In genomic region chr3:9255976-9256375, GRCh38 we compare ENCODE assay signal across 28 cellular contexts.
"Had no signal": no experiment of that assay in that cellular context is flagged by ENCODE, and none has a peak within 500 bp of the region (broad histone marks: within the 10 kb centered on the region; RNA-seq: fewer than 3 reads in every experiment).

No MANE protein-coding gene starts in this region.

- H3K27me3 Mint-ChIP-seq: stimulated activated naive CD8-positive, alpha-beta T cell treated with anti-CD3 and anti-CD28 coated beads, Interleukin-15, amount 100 ng/mL, for 72 hours; type B pancreatic cell had no signal

- H3K27ac Mint-ChIP-seq: memory B cell; nephron; stimulated activated memory B cell treated with anti-CD40 and anti-IgM and Interleukin-4, amounts not matched to agents 10 μg/mL and 1 μg/mL and 100 μg/mL, for 72 hours; stimulated activated naive CD8-positive, alpha-beta T cell treated with anti-CD3 and anti-CD28 coated beads, Interleukin-15, amount 100 ng/mL, for 72 hours; type B pancreatic cell had no signal

- H3K4me3 ChIP-seq: heart right ventricle, hepatocyte, left ventricle myocardium inferior, lung, mucosa of descending colon, right atrium auricular region, right lobe of liver, skin epidermis, tibial nerve, vagina had no signal

- H3K9me3 ChIP-seq: neutrophil, right lobe of liver, vagina had no signal

- H3K36me3 ChIP-seq: heart right ventricle, left ventricle myocardium inferior, neutrophil, right atrium auricular region, right lobe of liver, vagina had no signal

- ATAC-seq: mucosa of descending colon; naive thymus-derived CD8-positive, alpha-beta T cell; right lobe of liver; stimulated activated memory B cell treated with anti-CD40 and anti-IgM and Interleukin-4, amounts not matched to agents 10 μg/mL and 1 μg/mL and 100 μg/mL, for 72 hours; stimulated activated naive CD8-positive, alpha-beta T cell treated with anti-CD3 and anti-CD28 coated beads, Interleukin-15, amount 100 ng/mL, for 72 hours had no signal

- H3K27ac ChIP-seq: heart right ventricle, hepatocyte, left ventricle myocardium inferior, neutrophil, parathyroid adenoma, right atrium auricular region, right lobe of liver, skin epidermis, tibial nerve, vagina had no signal

- H3K4me3 Mint-ChIP-seq: memory B cell; naive thymus-derived CD8-positive, alpha-beta T cell; nephron; neural crest cell; stimulated activated memory B cell treated with anti-CD40 and anti-IgM and Interleukin-4, amounts not matched to agents 10 μg/mL and 1 μg/mL and 100 μg/mL, for 72 hours; stimulated activated naive CD8-positive, alpha-beta T cell treated with anti-CD3 and anti-CD28 coated beads, Interleukin-15, amount 100 ng/mL, for 72 hours; type B pancreatic cell had no signal

- H3K36me3 Mint-ChIP-seq: type B pancreatic cell had no signal

- H3K4me1 ChIP-seq: parathyroid adenoma, right atrium auricular region, right lobe of liver, tibial nerve, vagina had no signal

- H3K9me3 Mint-ChIP-seq: nephron; stimulated activated naive CD8-positive, alpha-beta T cell treated with anti-CD3 and anti-CD28 coated beads, Interleukin-15, amount 100 ng/mL, for 72 hours; type B pancreatic cell had no signal

- H3K4me1 Mint-ChIP-seq: memory B cell; stimulated activated memory B cell treated with anti-CD40 and anti-IgM and Interleukin-4, amounts not matched to agents 10 μg/mL and 1 μg/mL and 100 μg/mL, for 72 hours; stimulated activated naive CD8-positive, alpha-beta T cell treated with anti-CD3 and anti-CD28 coated beads, Interleukin-15, amount 100 ng/mL, for 72 hours had no signal

- H3K27me3 ChIP-seq: hepatocyte, neutrophil, right atrium auricular region, right lobe of liver, tibial nerve, vagina had no signal

- DNase-seq: heart right ventricle; islet precursor cell; left ventricle myocardium inferior; midbrain; mucosa of descending colon; naive thymus-derived CD8-positive, alpha-beta T cell; occipital lobe; right lobe of liver; stimulated activated CD4-positive, alpha-beta T cell treated with anti-CD3 and anti-CD28 coated beads, Interleukin-12 subunit alpha, Interleukin-12 subunit beta, amount 100 ng/mL, for 4 hours; stimulated activated CD4-positive, alpha-beta T cell treated with anti-CD3 and anti-CD28 coated beads, Interleukin-15, amount 100 ng/mL, for 24 hours; stimulated activated CD4-positive, alpha-beta T cell treated with anti-CD3 and anti-CD28 coated beads, Interleukin-2, amount 100 ng/mL, for 24 hours; stimulated activated CD4-positive, alpha-beta T cell treated with anti-CD3 and anti-CD28 coated beads, Interleukin-4, amount 100 ng/mL, for 1 hour; stimulated activated naive CD4-positive, alpha-beta T cell treated with Interleukin-2 at 50 U/mL for 16 hours; stimulated activated naive CD8-positive, alpha-beta T cell treated with anti-CD3 and anti-CD28 coated beads, Interleukin-15, amount 100 ng/mL, for 72 hours; substantia nigra had no signal
